9 cellular contexts compared by ENCODE assay signal in genomic region chr4:103032575-103032974, GRCh38. TPM values are rescaled to one million over a fixed set of nuclear protein-coding genes. Genes with fewer than 3 reads are reported as not detected.
A peak's percentile ranks its signal among the peaks of the same experiment; 100 is the strongest.
DNase-seq lines count a peak whose midpoint lies in the region; ATAC-seq and TF ChIP-seq lines count a peak whose summit lies in the region.
"Had no signal": no experiment of that assay in that cellular context is flagged by ENCODE, and none has a peak within 500 bp of the region (broad histone marks: within the 10 kb centered on the region; RNA-seq: fewer than 3 reads in every experiment).

No MANE protein-coding gene starts in this region.

- H3K36me3 Mint-ChIP-seq in CD4-positive, alpha-beta memory T cell = peaks cover 38 to 40% of the 10 kb centered on the region in 2 donors

- CTCF ChIA-PET in BJ (lab: Yijun Ruan, JAX) = interaction anchor here (0.6 to 1.1 kb wide), 3 partner anchors 9 to 412 kb away, joined by 3 to 5 read pairs (median 4); no protein-coding TSS in a partner anchor
- CTCF ChIA-PET in CD4-positive, alpha-beta memory T cell (lab: Charles Lee; ENCODE audit: partially characterized antibody) = interaction anchor here (0.6 kb wide), 1 partner anchor 166 kb away, joined by 4 read pairs; no protein-coding TSS in a partner anchor

- ATAC-seq in GM18858 (IDR thresholded peaks at IDR 0.05; ENCODE audit: unreplicated experiment) = peak; percentile 66
- no peak for ATAC-seq in HG03469 (IDR thresholded peaks at IDR 0.05; ENCODE audit: unreplicated experiment)

- POLR2A ChIA-PET in BJ (lab: Charles Lee) = interaction anchor here (0.6 kb wide), 1 partner anchor 48 kb away, joined by 3 read pairs; no protein-coding TSS in a partner anchor
- POLR2A ChIA-PET in CD4-positive, alpha-beta memory T cell (lab: Charles Lee; ENCODE audit: partially characterized antibody) = no interaction called here

- no peak overlapping the region for H3K27ac ChIP-seq in WERI-Rb-1
- H3K27ac ChIP-seq in CD4-positive, alpha-beta memory T cell (ENCODE audit: low read depth, low read length) = no peak overlapping the region
- H3K27ac ChIP-seq: upper lobe of left lung had no signal

- no peak overlapping the region for H3K4me3 ChIP-seq in BJ (ENCODE audit: low read depth, low read length)
- H3K4me3 ChIP-seq in WERI-Rb-1 (ENCODE audit: low read depth, low read length) = no peak overlapping the region
- H3K4me3 ChIP-seq in CD4-positive, alpha-beta memory T cell (ENCODE audit: low read length in 2 of 2) = no peak overlapping the region
- H3K4me3 ChIP-seq: upper lobe of left lung had no signal

- H3K4me3 Mint-ChIP-seq in CD4-positive, alpha-beta memory T cell = no peak overlapping the region

- no peaks in the 10 kb centered on the region for H3K4me1 Mint-ChIP-seq in CD4-positive, alpha-beta memory T cell

- peaks cover 0 to 2% (median 0%) of the 10 kb centered on the region in 8 donors for H3K9me3 Mint-ChIP-seq in CD4-positive, alpha-beta memory T cell

- H3K36me3 ChIP-seq in BJ (ENCODE audit: control insufficient read depth, insufficient read depth, low read length) (no peaks in the 10 kb centered on the region), WERI-Rb-1 (no peaks in the 10 kb centered on the region)
- peaks cover 7% of the 10 kb centered on the region for H3K36me3 ChIP-seq in CD4-positive, alpha-beta memory T cell (ENCODE audit: insufficient read depth, low read length)
- H3K36me3 ChIP-seq: upper lobe of left lung had no signal

- TF ChIP-seq CTCF in BJ (IDR thresholded peaks at IDR 0.05; ENCODE audit: insufficient read depth, low read depth, low read length) = peak; percentile 58
- TF ChIP-seq CTCF in WERI-Rb-1 (IDR thresholded peaks at IDR 0.05; ENCODE audit: low read depth, low read length) = peak; percentile 93

- intact Hi-C loops in CD4-positive, alpha-beta memory T cell (cut with micrococcal nuclease) = no loop called here

- DNase-seq in BJ (ENCODE audit: low read depth) = no peak
- DNase-seq in HK-2 (ENCODE audit: unreplicated experiment) = peak; percentile 20
- DNase-seq in WERI-Rb-1 = peak; percentile 61
- DNase-seq in lung microvascular endothelial cell (ENCODE audit: low read depth in 2 of 2) = peak; percentile 21 to 35
- DNase-seq in CD4-positive, alpha-beta memory T cell = no peak
- DNase-seq in activated naive CD4-positive, alpha-beta T cell treated with anti-CD3 and anti-CD28 coated beads, Interleukin-2, amount 50 U/mL, for 16 hours = no peak

- no peaks in the 10 kb centered on the region for H3K27me3 Mint-ChIP-seq in CD4-positive, alpha-beta memory T cell

- peaks cover 2% of the 10 kb centered on the region for H3K9me3 ChIP-seq in WERI-Rb-1 (ENCODE audit: severe bottlenecking)
- H3K9me3 ChIP-seq in CD4-positive, alpha-beta memory T cell (ENCODE audit: control insufficient read depth in 1 of 2, low read length in 2 of 2) = no peaks in the 10 kb centered on the region
- H3K9me3 ChIP-seq: upper lobe of left lung had no signal

- H3K4me1 ChIP-seq in CD4-positive, alpha-beta memory T cell (ENCODE audit: insufficient read depth, low read length) = no peaks in the 10 kb centered on the region
- H3K4me1 ChIP-seq: upper lobe of left lung had no signal

- H3K27me3 ChIP-seq in BJ (ENCODE audit: control insufficient read depth, insufficient read depth, low read length) (no peaks in the 10 kb centered on the region), WERI-Rb-1 (ENCODE audit: insufficient read depth, low read depth, severe bottlenecking) (no peaks in the 10 kb centered on the region)
- H3K27me3 ChIP-seq in CD4-positive, alpha-beta memory T cell (ENCODE audit: insufficient read depth, low read length) = no peaks in the 10 kb centered on the region
- H3K27me3 ChIP-seq: upper lobe of left lung had no signal

- H3K27ac Mint-ChIP-seq in CD4-positive, alpha-beta memory T cell = no peak overlapping the region

RNA-seq across cellular contexts. Expression of gene SLC9B1, which starts 13.1 kb away (rescaled TPM):
- 0.07 and 0.25 TPM in 2 replicates for polyA plus RNA-seq in BJ (2011; rRNA removed)
- 0.24 TPM in 1 of 2 replicates, not detected in the other for polyA minus RNA-seq in BJ (2011; rRNA and poly(A)+ RNA removed)
- total RNA-seq in lung microvascular endothelial cell = 0.22 and 0.40 TPM in 2 replicates
- 1 to 10 TPM; 3.2 to 5.2 TPM for total RNA-seq in CD4-positive, alpha-beta memory T cell
- polyA plus RNA-seq in CD4-positive, alpha-beta memory T cell = 1 to 10 TPM; 2.0 to 4.2 TPM

RNA-seq across cellular contexts. Expression of gene SLC9B2, which starts 44.0 kb away (rescaled TPM):
- polyA plus RNA-seq in BJ (2011; rRNA removed) = 12.6 and 15.9 TPM in 2 replicates
- polyA minus RNA-seq in BJ (2011; rRNA and poly(A)+ RNA removed) = 5.6 and 6.4 TPM in 2 replicates
- 14.3 and 15.0 TPM in 2 replicates for total RNA-seq in lung microvascular endothelial cell
- 10 to 100 TPM; 17.1 to 19.7 TPM for total RNA-seq in CD4-positive, alpha-beta memory T cell
- 10 to 100 TPM; 15.9 to 16.3 TPM for polyA plus RNA-seq in CD4-positive, alpha-beta memory T cell

Comparison
In these comparisons a context has a peak if more than half of its experiments do, and no peak if none do; other contexts are left out.
1. DNase-seq: peak in HK-2 (single experiment), WERI-Rb-1 (single experiment) and lung microvascular endothelial cell (2 of 2); none in BJ (single experiment), CD4-positive, alpha-beta memory T cell (0 of 5) and activated naive CD4-positive, alpha-beta T cell treated with anti-CD3 and anti-CD28 coated beads, Interleukin-2, amount 50 U/mL, for 16 hours (single experiment).